Comparison of ENCODE assay signal across 11 cellular contexts in genomic region chr2:102050854-102051391, GRCh38. TPM values are rescaled to one million over a fixed set of nuclear protein-coding genes. Genes with fewer than 3 reads are reported as not detected.
DNase-seq lines count a peak whose midpoint lies in the region; ATAC-seq, FAIRE-seq and TF ChIP-seq lines count a peak whose summit lies in the region.
"Had no signal": no experiment of that assay in that cellular context is flagged by ENCODE, and none has a peak within 500 bp of the region (broad histone marks: within the 10 kb centered on the region; RNA-seq: fewer than 3 reads in every experiment).

No MANE protein-coding gene starts in this region.

- TF ChIP-seq EP300 in HepG2 (IDR thresholded peaks at IDR 0.05; ENCODE audit: low read depth in 2 of 2, low read length in 2 of 2) (no peak), HepG2 (CRISPR knock-in tag; IDR thresholded peaks at IDR 0.05; ENCODE audit: borderline replicate concordance) (no peak)

- in situ Hi-C loops in HepG2 (cut with HindIII; ENCODE audit: extremely low pct_ligation_motif_present, low pct_unique_long_range_greater_than_20kb): no loop called here

- no peak for FAIRE-seq in HepG2 (lab: Jason Lieb, UNC)
- FAIRE-seq: bronchial epithelial cell had no signal

- H3K36me3 Mint-ChIP-seq in dendritic cell treated with granulocyte-macrophage colony-stimulating factor and Interleukin-4, amounts not matched to agents 40 ng/mL and 50 ng/mL, for 4 days (ENCODE audit: low read depth): no peaks in the 10 kb centered on the region
- H3K36me3 Mint-ChIP-seq in CD4-positive, alpha-beta T cell (ENCODE audit: low read depth): no peaks in the 10 kb centered on the region

- TF ChIP-seq POLR2A in HepG2 (IDR thresholded peaks at IDR 0.05; ENCODE audit: insufficient read depth in 1 of 2, low read depth in 2 of 2, low read length in 2 of 2): no peak

- no peak overlapping the region for H3K27ac ChIP-seq in HepG2 (ENCODE audit: extremely low read length, insufficient read depth, low read length)
- H3K27ac ChIP-seq in stomach smooth muscle (ENCODE audit: low read length): peak overlapping the region; percentile 66
- H3K27ac ChIP-seq in CD4-positive, alpha-beta T cell (ENCODE audit: low read depth, low read length): no peak overlapping the region

- no peak overlapping the region for H3K4me3 Mint-ChIP-seq in dendritic cell treated with granulocyte-macrophage colony-stimulating factor and Interleukin-4, amounts not matched to agents 40 ng/mL and 50 ng/mL, for 4 days
- no peak overlapping the region for H3K4me3 Mint-ChIP-seq in CD4-positive, alpha-beta T cell
- H3K4me3 Mint-ChIP-seq: neural crest cell; stimulated activated naive CD8-positive, alpha-beta T cell treated with anti-CD3 and anti-CD28 coated beads, Interleukin-15, Interleukin-2, amounts not matched to agents 100 ng/mL and 50 ng/mL, for 24 hours had no signal

- H3K27ac Mint-ChIP-seq in dendritic cell treated with granulocyte-macrophage colony-stimulating factor and Interleukin-4, amounts not matched to agents 40 ng/mL and 50 ng/mL, for 4 days: peak overlapping the region; percentile 89
- no peak overlapping the region for H3K27ac Mint-ChIP-seq in CD4-positive, alpha-beta T cell
- H3K27ac Mint-ChIP-seq: stimulated activated naive CD8-positive, alpha-beta T cell treated with anti-CD3 and anti-CD28 coated beads, Interleukin-15, Interleukin-2, amounts not matched to agents 100 ng/mL and 50 ng/mL, for 24 hours had no signal

- POLR2A ChIA-PET in HepG2 (lab: Yijun Ruan, JAX): interaction anchor here (0.9 kb wide), 1 partner anchor 17 kb away, joined by 5 read pairs; no protein-coding TSS in a partner anchor
- POLR2A ChIA-PET in CD4-positive, alpha-beta T cell (lab: Charles Lee): interaction anchor here (1.3 to 1.4 kb wide), 2 partner anchors 17 to 32 kb away, joined by 3 read pairs; no protein-coding TSS in a partner anchor

- intact Hi-C loops in dendritic cell treated with granulocyte-macrophage colony-stimulating factor and Interleukin-4, amounts not matched to agents 40 ng/mL and 50 ng/mL, for 4 days (cut with micrococcal nuclease): no loop called here
- intact Hi-C loops in HepG2 (cut with micrococcal nuclease; ENCODE audit: unreplicated experiment): no loop called here
- intact Hi-C loops in CD4-positive, alpha-beta T cell (cut with DNase I, micrococcal nuclease): no loop called here

- no TSS peak for BruUV-seq in HepG2 (replicated peaks; lab: Mats Ljungman, UMichigan)

- no peaks in the 10 kb centered on the region for H4K20me1 ChIP-seq in HepG2 (ENCODE audit: insufficient read depth, low read length)

- H2AFZ ChIP-seq in HepG2 (ENCODE audit: low read length): no peak overlapping the region

- CTCF ChIA-PET in HepG2 (lab: Yijun Ruan, JAX; ENCODE audit: low intra/inter-chr PET ratio, low total read pairs): no interaction called here
- CTCF ChIA-PET in CD4-positive, alpha-beta T cell (lab: Charles Lee): no interaction called here

- no peaks in the 10 kb centered on the region for H3K27me3 Mint-ChIP-seq in dendritic cell treated with granulocyte-macrophage colony-stimulating factor and Interleukin-4, amounts not matched to agents 40 ng/mL and 50 ng/mL, for 4 days
- peaks cover 18% of the 10 kb centered on the region for H3K27me3 Mint-ChIP-seq in CD4-positive, alpha-beta T cell

- H3K4me1 ChIP-seq in HepG2 (ENCODE audit: insufficient read depth, low read length) (peaks cover 87% of the 10 kb centered on the region), stomach smooth muscle (ENCODE audit: control insufficient read depth, insufficient read depth, low read length) (peaks cover 29% of the 10 kb centered on the region)

- DNase-seq in LHCN-M2 (ENCODE audit: low read depth) (peak; percentile 80), HepG2 (ENCODE audit: low spot score) (peak; percentile 33), Kasumi-1 (lab: John Stamatoyannopoulos, UW) (no peak), HUDEP-2 (lab: John Stamatoyannopoulos, UW; ENCODE audit: unreplicated experiment in 76 of 76) (no peak)
- no peak for DNase-seq in CD4-positive, alpha-beta T cell

- no peaks in the 10 kb centered on the region for H3K9me3 Mint-ChIP-seq in dendritic cell treated with granulocyte-macrophage colony-stimulating factor and Interleukin-4, amounts not matched to agents 40 ng/mL and 50 ng/mL, for 4 days
- no peaks in the 10 kb centered on the region for H3K9me3 Mint-ChIP-seq in CD4-positive, alpha-beta T cell
- H3K9me3 Mint-ChIP-seq: stimulated activated naive CD8-positive, alpha-beta T cell treated with anti-CD3 and anti-CD28 coated beads, Interleukin-15, Interleukin-2, amounts not matched to agents 100 ng/mL and 50 ng/mL, for 24 hours had no signal

- H3K9me3 ChIP-seq in HepG2 (ENCODE audit: low read length) (no peaks in the 10 kb centered on the region), stomach smooth muscle (ENCODE audit: control insufficient read depth in 2 of 2, low read length in 2 of 2) (no peaks in the 10 kb centered on the region)
- no peaks in the 10 kb centered on the region for H3K9me3 ChIP-seq in CD4-positive, alpha-beta T cell (ENCODE audit: control insufficient read depth, low read length)

- H3K36me3 ChIP-seq in HepG2 (replicated peaks in 1 of 2; ENCODE audit: control insufficient read depth in 1 of 2, insufficient read depth in 2 of 2, low read length in 2 of 2) (no peaks in the 10 kb centered on the region), stomach smooth muscle (ENCODE audit: control insufficient read depth in 2 of 2, insufficient read depth in 2 of 2, low read length in 2 of 2) (no peaks in the 10 kb centered on the region)

- H3K4me2 ChIP-seq in HepG2 (ENCODE audit: low read depth, low read length): no peak overlapping the region

- WGBS in HepG2 (ENCODE audit: low lambda C conversion rate): 86% methylated on average over 7 of the region's 7 CpGs

- H3K27me3 ChIP-seq in HepG2 (ENCODE audit: control insufficient read depth in 1 of 2, insufficient read depth in 2 of 2, low read length in 2 of 2) (no peaks in the 10 kb centered on the region), stomach smooth muscle (ENCODE audit: control insufficient read depth in 1 of 2, insufficient read depth in 2 of 2, low read length in 2 of 2) (no peaks in the 10 kb centered on the region)
- H3K27me3 ChIP-seq in CD4-positive, alpha-beta T cell (ENCODE audit: control insufficient read depth, insufficient read depth, low read length): no peaks in the 10 kb centered on the region

- H3K79me2 ChIP-seq in HepG2 (ENCODE audit: insufficient read depth, low read length): no peaks in the 10 kb centered on the region

- H3K9ac ChIP-seq in HepG2 (ENCODE audit: insufficient read depth, low read depth, low read length): no peak overlapping the region
- no peak overlapping the region for H3K9ac ChIP-seq in stomach smooth muscle (ENCODE audit: low read length in 2 of 2)

- ATAC-seq in HepG2 (no peak), GM21381 (IDR thresholded peaks at IDR 0.05; ENCODE audit: unreplicated experiment) (no peak)
- ATAC-seq in CD4-positive, alpha-beta T cell (ENCODE audit: poor library complexity): no peak

- no peak overlapping the region for H3K4me3 ChIP-seq in HepG2 (replicated peaks in 1 of 3; ENCODE audit: insufficient read depth in 1 of 3, low read depth in 2 of 3, low read length in 3 of 3)
- peak overlapping the region in 1 of 2 donors; percentile 22 for H3K4me3 ChIP-seq in stomach smooth muscle (ENCODE audit: low read length in 2 of 2)

- no peak for TF ChIP-seq RAD21 in HepG2 (CRISPR knock-in tag; IDR thresholded peaks at IDR 0.05)

- peaks cover 84% of the 10 kb centered on the region for H3K4me1 Mint-ChIP-seq in dendritic cell treated with granulocyte-macrophage colony-stimulating factor and Interleukin-4, amounts not matched to agents 40 ng/mL and 50 ng/mL, for 4 days (ENCODE audit: low read depth)
- H3K4me1 Mint-ChIP-seq in CD4-positive, alpha-beta T cell (ENCODE audit: low read depth): peaks cover 7% of the 10 kb centered on the region

- no peak for TF ChIP-seq CTCF in HepG2 (CRISPR knock-in tag; IDR thresholded peaks at IDR 0.05)
- TF ChIP-seq CTCF in CD4-positive, alpha-beta T cell (IDR thresholded peaks at IDR 0.05): no peak

TF ChIP-seq in HepG2, 621 proteins besides CTCF, POLR2A, EP300 and RAD21 (continues in another document):
- TF ChIP-seq DPF2 (CRISPR knock-in tag; IDR thresholded peaks at IDR 0.05; ENCODE audit: borderline replicate concordance, low read depth) (no peak), XBP1 (CRISPR knock-in tag; IDR thresholded peaks at IDR 0.05) (no peak)

RNA-seq across cellular contexts. Expression of gene IL1R2, which starts 59.2 kb away (rescaled TPM):
- total RNA-seq in LHCN-M2 (2014; rRNA removed): 0.26 TPM in 1 of 2 replicates, not detected in the other
- not detected for polyA plus RNA-seq in LHCN-M2 (2012)
- 1.9 and 3.6 TPM in 2 replicates for total RNA-seq in HepG2 (2016; rRNA removed; fragmentation: Illumina TruSeq; extraction: Trizol)
- total RNA-seq in HepG2 (2016; cell fraction: cytosol; rRNA removed; fragmentation: Illumina TruSeq; extraction: Trizol; ENCODE audit: low read depth): 0.88 and 1.0 TPM in 2 replicates
- 2.6 and 4.1 TPM in 2 replicates for total RNA-seq in HepG2 (2016; cell fraction: insoluble cytoplasmic fraction; rRNA removed; fragmentation: Illumina TruSeq; extraction: Trizol)
- 0.93 and 1.1 TPM in 2 replicates for total RNA-seq in HepG2 (2016; cell fraction: membrane; rRNA removed; fragmentation: Illumina TruSeq; extraction: Trizol)
- 2.8 and 3.1 TPM in 2 replicates for total RNA-seq in HepG2 (2016; cell fraction: nucleus; rRNA removed; fragmentation: Illumina TruSeq; extraction: Trizol)
- 4.7 and 7.3 TPM in 2 replicates for polyA plus RNA-seq in HepG2 (2011; rRNA removed)
- 6.0 and 6.1 TPM in 2 replicates for polyA plus RNA-seq in HepG2 (2011; cell fraction: cytosol; rRNA removed)
- polyA plus RNA-seq in HepG2 (2011; cell fraction: nucleus; rRNA removed): 2.0 and 2.8 TPM in 2 replicates
- 3.1 and 4.5 TPM in 2 replicates for polyA plus RNA-seq in HepG2 (2012)
- 1.2 and 1.3 TPM in 2 replicates for polyA plus RNA-seq in HepG2 (2016; cell fraction: cytosol; fragmentation: Illumina TruSeq; extraction: Trizol; ENCODE audit: low read depth)
- polyA plus RNA-seq in HepG2 (2016; cell fraction: insoluble cytoplasmic fraction; fragmentation: Illumina TruSeq; extraction: Trizol; ENCODE audit: low read depth): 1.8 and 3.2 TPM in 2 replicates
- polyA plus RNA-seq in HepG2 (2016; cell fraction: membrane; fragmentation: Illumina TruSeq; extraction: Trizol; ENCODE audit: low read depth): 0.65 and 1.0 TPM in 2 replicates
- 3.7 and 3.8 TPM in 2 replicates for polyA plus RNA-seq in HepG2 (2016; cell fraction: nucleus; fragmentation: Illumina TruSeq; extraction: Trizol; ENCODE audit: insufficient read depth, low read depth)
- 4.2 TPM in 1 of 2 replicates, not detected in the other for polyA minus RNA-seq in HepG2 (2011; rRNA and poly(A)+ RNA removed; ENCODE audit: low replicate concordance)
- polyA minus RNA-seq in HepG2 (2011; cell fraction: cytosol; rRNA and poly(A)+ RNA removed): 3.3 and 3.6 TPM in 2 replicates
- polyA minus RNA-seq in HepG2 (2011; cell fraction: nucleus; rRNA and poly(A)+ RNA removed): 2.3 and 2.5 TPM in 2 replicates
- under 1 TPM; 0.31 to 0.47 TPM for total RNA-seq in CD4-positive, alpha-beta T cell
- total RNA-seq: bronchial epithelial cell, neural crest cell had no signal

Comparison
In these comparisons a context has a peak if more than half of its experiments do, and no peak if none do; other contexts are left out.
1. DNase-seq: peak in LHCN-M2 (single experiment) and HepG2 (single experiment); none in Kasumi-1 (0 of 2), HUDEP-2 (0 of 76) and CD4-positive, alpha-beta T cell (0 of 10).